ENCODE assay signal across 10 cellular contexts in genomic region chr10:6128591-6129383, GRCh38. TPM values are rescaled to one million over a fixed set of nuclear protein-coding genes. Genes with fewer than 3 reads are reported as not detected.
DNase-seq lines count a peak whose midpoint lies in the region; ATAC-seq and TF ChIP-seq lines count a peak whose summit lies in the region.
"Had no signal": no experiment of that assay in that cellular context is flagged by ENCODE, and none has a peak within 500 bp of the region (broad histone marks: within the 10 kb centered on the region; RNA-seq: fewer than 3 reads in every experiment).

No MANE protein-coding gene starts in this region.

- H3K4me1 Mint-ChIP-seq in WTC11: peaks cover 17% of the 10 kb centered on the region
- peaks cover 30% of the 10 kb centered on the region for H3K4me1 Mint-ChIP-seq in stimulated activated effector memory CD8-positive, alpha-beta T cell treated with anti-CD3 and anti-CD28 coated beads, Interleukin-12 subunit alpha, Interleukin-12 subunit beta, amount 100 ng/mL, for 72 hours

- H3K27ac Mint-ChIP-seq in WTC11: no peak overlapping the region
- peak overlapping the region; percentile 80 for H3K27ac Mint-ChIP-seq in stimulated activated effector memory CD8-positive, alpha-beta T cell treated with anti-CD3 and anti-CD28 coated beads, Interleukin-12 subunit alpha, Interleukin-12 subunit beta, amount 100 ng/mL, for 72 hours
- H3K27ac Mint-ChIP-seq: B cell had no signal

- intact Hi-C loops in left cardiac atrium (cut with DNase I): no loop called here

- no peaks in the 10 kb centered on the region for H3K9me3 Mint-ChIP-seq in WTC11
- H3K9me3 Mint-ChIP-seq in stimulated activated effector memory CD8-positive, alpha-beta T cell treated with anti-CD3 and anti-CD28 coated beads, Interleukin-12 subunit alpha, Interleukin-12 subunit beta, amount 100 ng/mL, for 72 hours: no peaks in the 10 kb centered on the region

- in situ Hi-C loops in GM13976 (cut with MboI; ENCODE audit: low sequenced_read_pairs, unreplicated experiment): no loop called here

- CTCF ChIA-PET in WTC11 (lab: Charles Lee): interaction anchor here (0.9 to 3.0 kb wide), 4 partner anchors 23 to 273 kb away, joined by 3 to 19 read pairs (median 4); partner anchors contain the start of gene PFKFB3

- no peaks in the 10 kb centered on the region for H3K36me3 Mint-ChIP-seq in WTC11
- H3K36me3 Mint-ChIP-seq in stimulated activated effector memory CD8-positive, alpha-beta T cell treated with anti-CD3 and anti-CD28 coated beads, Interleukin-12 subunit alpha, Interleukin-12 subunit beta, amount 100 ng/mL, for 72 hours: peaks cover 15% of the 10 kb centered on the region

- H3K27me3 Mint-ChIP-seq in WTC11 (ENCODE audit: low read depth): no peaks in the 10 kb centered on the region; the same call in 1 of the 2 replicates

- TF ChIP-seq CTCF in WTC11 (IDR thresholded peaks at IDR 0.05): no peak
- no peak for TF ChIP-seq CTCF in GM13976 (IDR thresholded peaks at IDR 0.05; ENCODE audit: borderline replicate concordance, control extremely low read depth, extremely low read depth, insufficient read depth, missing control alignments)

- no peak overlapping the region for H3K4me3 Mint-ChIP-seq in WTC11
- peak overlapping the region; percentile 52 for H3K4me3 Mint-ChIP-seq in stimulated activated effector memory CD8-positive, alpha-beta T cell treated with anti-CD3 and anti-CD28 coated beads, Interleukin-12 subunit alpha, Interleukin-12 subunit beta, amount 100 ng/mL, for 72 hours
- H3K4me3 Mint-ChIP-seq: B cell had no signal

- peak; percentile 21; the same call in 1 of the 2 replicates for ATAC-seq in WTC11
- peak; percentile 55 to 64 for ATAC-seq in left cardiac atrium
- no peak for ATAC-seq in stimulated activated effector memory CD8-positive, alpha-beta T cell treated with anti-CD3 and anti-CD28 coated beads, Interleukin-12 subunit alpha, Interleukin-12 subunit beta, amount 100 ng/mL, for 72 hours
- no peak for ATAC-seq in GM21529 (IDR thresholded peaks at IDR 0.05; ENCODE audit: unreplicated experiment)

- peak; percentile 54 for DNase-seq in activated CD8-positive, alpha-beta memory T cell treated with anti-CD3 and anti-CD28 coated beads for 24 hours
- no peak for DNase-seq in activated CD8-positive, alpha-beta memory T cell treated with anti-CD3 and anti-CD28 coated beads, Interleukin-2, amount 50 U/mL, for 4 hours
- DNase-seq in WTC11 (ENCODE audit: low spot score) (no peak), left cardiac atrium (no peak), NCI-H1048 (lab: John Stamatoyannopoulos, UW) (no peak), GM13976 (ENCODE audit: low spot score) (no peak)
- DNase-seq in stimulated activated effector memory CD8-positive, alpha-beta T cell treated with anti-CD3 and anti-CD28 coated beads, Interleukin-12 subunit alpha, Interleukin-12 subunit beta, amount 100 ng/mL, for 72 hours (ENCODE audit: low spot score in 2 of 2): no peak
- DNase-seq: NCI-H1436 had no signal

- POLR2A ChIA-PET in WTC11 (lab: Charles Lee): interaction anchor here (1.0 kb wide), 1 partner anchor 16 kb away, joined by 3 read pairs; no protein-coding TSS in a partner anchor

TF ChIP-seq in WTC11, 78 proteins besides CTCF, POLR2A, EP300 and RAD21:
- TF ChIP-seq TP53 (CRISPR knock-in tag; IDR thresholded peaks at IDR 0.05) (no peak), ATF2 (CRISPR knock-in tag; IDR thresholded peaks at IDR 0.05; ENCODE audit: borderline replicate concordance, low read depth) (no peak), E2F1 (CRISPR knock-in tag; IDR thresholded peaks at IDR 0.05) (no peak)
TF ChIP-seq in WTC11: peak in this region for 0.

RNA-seq across cellular contexts. Expression of gene RBM17, which starts 40.0 kb away (rescaled TPM):
- total RNA-seq in WTC11 (2021) (117 to 160 TPM (median 118 TPM) in 3 replicates), left cardiac atrium (10 to 100 TPM; 58.6 to 80.3 TPM)

Comparison
In these comparisons a context has a peak if more than half of its experiments do, and no peak if none do; other contexts are left out.
1. ATAC-seq: peak in WTC11 (single experiment) and left cardiac atrium (2 of 2); none in stimulated activated effector memory CD8-positive, alpha-beta T cell treated with anti-CD3 and anti-CD28 coated beads, Interleukin-12 subunit alpha, Interleukin-12 subunit beta, amount 100 ng/mL, for 72 hours (single experiment) and GM21529 (single experiment).